ENCODE assay signal across 9 cellular contexts in genomic region chr7:18290223-18290622, GRCh38.
A peak's percentile ranks its signal among the peaks of the same experiment; 100 is the strongest.
DNase-seq lines count a peak whose midpoint lies in the region; ATAC-seq, FAIRE-seq and TF ChIP-seq lines count a peak whose summit lies in the region.
"Had no signal": no experiment of that assay in that cellular context is flagged by ENCODE, and none has a peak within 500 bp of the region (broad histone marks: within the 10 kb centered on the region; RNA-seq: fewer than 3 reads in every experiment).

No MANE protein-coding gene starts in this region.

- POLR2A ChIA-PET in activated B cell treated with CpG ODN at 0.5 μM for 24 hours (lab: Charles Lee): interaction anchor here (0.5 to 0.8 kb wide), 2 partner anchors 49 to 335 kb away, joined by 3 to 7 read pairs; no protein-coding TSS in a partner anchor
- POLR2A ChIA-PET in activated CD4-positive, alpha-beta T cell treated with anti-CD3 and anti-CD28 coated beads, Interleukin-2, amount 10 ng/mL, durations not matched to agents 7 days and 5 days (lab: Charles Lee): no interaction called here

- no peaks in the 10 kb centered on the region for H3K36me3 Mint-ChIP-seq in activated B cell treated with CpG ODN at 0.5 μM for 24 hours (ENCODE audit: low read depth)
- no peaks in the 10 kb centered on the region for H3K36me3 Mint-ChIP-seq in activated CD4-positive, alpha-beta T cell treated with anti-CD3 and anti-CD28 coated beads, Interleukin-2, amount 10 ng/mL, durations not matched to agents 7 days and 5 days (ENCODE audit: low read depth)

- ATAC-seq in GM21360 (IDR thresholded peaks at IDR 0.05; ENCODE audit: unreplicated experiment) (peak; percentile 69), HG03432 (IDR thresholded peaks at IDR 0.05; ENCODE audit: unreplicated experiment) (peak; percentile 82), activated B cell treated with CpG ODN at 0.5 μM for 24 hours (ENCODE audit: low read depth) (peak; percentile 55)

- H3K27me3 Mint-ChIP-seq in activated B cell treated with CpG ODN at 0.5 μM for 24 hours: no peaks in the 10 kb centered on the region
- peaks cover 23% of the 10 kb centered on the region for H3K27me3 Mint-ChIP-seq in activated CD4-positive, alpha-beta T cell treated with anti-CD3 and anti-CD28 coated beads, Interleukin-2, amount 10 ng/mL, durations not matched to agents 7 days and 5 days

- peaks cover 63% of the 10 kb centered on the region for H3K4me1 Mint-ChIP-seq in activated B cell treated with CpG ODN at 0.5 μM for 24 hours
- peaks cover 11% of the 10 kb centered on the region for H3K4me1 Mint-ChIP-seq in activated CD4-positive, alpha-beta T cell treated with anti-CD3 and anti-CD28 coated beads, Interleukin-2, amount 10 ng/mL, durations not matched to agents 7 days and 5 days

- TF ChIP-seq CTCF in activated B cell treated with CpG ODN at 0.5 μM for 24 hours (IDR thresholded peaks at IDR 0.05): no peak

- H3K9me3 Mint-ChIP-seq in activated B cell treated with CpG ODN at 0.5 μM for 24 hours: no peaks in the 10 kb centered on the region
- no peaks in the 10 kb centered on the region for H3K9me3 Mint-ChIP-seq in activated CD4-positive, alpha-beta T cell treated with anti-CD3 and anti-CD28 coated beads, Interleukin-2, amount 10 ng/mL, durations not matched to agents 7 days and 5 days

- peak overlapping the region; percentile 86 for H3K27ac Mint-ChIP-seq in activated B cell treated with CpG ODN at 0.5 μM for 24 hours
- no peak overlapping the region for H3K27ac Mint-ChIP-seq in activated CD4-positive, alpha-beta T cell treated with anti-CD3 and anti-CD28 coated beads, Interleukin-2, amount 10 ng/mL, durations not matched to agents 7 days and 5 days

- CTCF ChIA-PET in activated B cell treated with CpG ODN at 0.5 μM for 24 hours (lab: Charles Lee): interaction anchor here (0.9 to 1.8 kb wide), 5 partner anchors 8 to 67 kb away, joined by 3 to 5 read pairs (median 3); no protein-coding TSS in a partner anchor
- CTCF ChIA-PET in activated CD4-positive, alpha-beta T cell treated with anti-CD3 and anti-CD28 coated beads, Interleukin-2, amount 10 ng/mL, durations not matched to agents 7 days and 5 days (lab: Charles Lee): no interaction called here

- H3K4me3 Mint-ChIP-seq in activated B cell treated with CpG ODN at 0.5 μM for 24 hours: peak overlapping the region; percentile 83
- no peak overlapping the region for H3K4me3 Mint-ChIP-seq in activated CD4-positive, alpha-beta T cell treated with anti-CD3 and anti-CD28 coated beads, Interleukin-2, amount 10 ng/mL, durations not matched to agents 7 days and 5 days

- intact Hi-C loops in activated B cell treated with CpG ODN at 0.5 μM for 24 hours (cut with micrococcal nuclease): loop anchor here (2.0 kb wide), 2 partner anchors 45 to 65 kb away; no protein-coding TSS in a partner anchor

- no peak for FAIRE-seq in GM12891 (lab: Jason Lieb, UNC)

- DNase-seq in AML-193 (lab: John Stamatoyannopoulos, UW) (peak; percentile 69), activated B cell treated with CpG ODN at 0.5 μM for 24 hours (no peak), GM12891 (ENCODE audit: insufficient read length, low spot score) (no peak), DMS153 (lab: John Stamatoyannopoulos, UW) (no peak)
- DNase-seq in activated CD4-positive, alpha-beta T cell treated with anti-CD3 and anti-CD28 coated beads for 48 hours: no peak
- DNase-seq in activated CD4-positive, alpha-beta T cell treated with anti-CD3 and anti-CD28 coated beads, Interleukin-2, amount 10 ng/mL, durations not matched to agents 7 days and 5 days: no peak
- DNase-seq: T-helper 1 cell had no signal

- no peak for TF ChIP-seq POLR2A in GM12891 (IDR thresholded peaks at IDR 0.05; ENCODE audit: low read depth, low read length)

TF ChIP-seq in GM12891, 5 proteins besides CTCF, POLR2A, EP300 and RAD21:
- TF ChIP-seq PAX5 (IDR thresholded peaks at IDR 0.05; ENCODE audit: insufficient read depth, low read length, severe bottlenecking): no peak

Comparison
In these comparisons a context has a peak if more than half of its experiments do, and no peak if none do; other contexts are left out.
1. DNase-seq: peak in AML-193 (2 of 2); none in activated B cell treated with CpG ODN at 0.5 μM for 24 hours (single experiment), GM12891 (single experiment), activated CD4-positive, alpha-beta T cell treated with anti-CD3 and anti-CD28 coated beads for 48 hours (single experiment), DMS153 (single experiment) and activated CD4-positive, alpha-beta T cell treated with anti-CD3 and anti-CD28 coated beads, Interleukin-2, amount 10 ng/mL, durations not matched to agents 7 days and 5 days (single experiment).
2. Peak in every context shown above with its lines, with median percentiles within 50 percentile points of each other: ATAC-seq.